ENCODE assay signal across 10 cellular contexts in the genomic region with DNA sequence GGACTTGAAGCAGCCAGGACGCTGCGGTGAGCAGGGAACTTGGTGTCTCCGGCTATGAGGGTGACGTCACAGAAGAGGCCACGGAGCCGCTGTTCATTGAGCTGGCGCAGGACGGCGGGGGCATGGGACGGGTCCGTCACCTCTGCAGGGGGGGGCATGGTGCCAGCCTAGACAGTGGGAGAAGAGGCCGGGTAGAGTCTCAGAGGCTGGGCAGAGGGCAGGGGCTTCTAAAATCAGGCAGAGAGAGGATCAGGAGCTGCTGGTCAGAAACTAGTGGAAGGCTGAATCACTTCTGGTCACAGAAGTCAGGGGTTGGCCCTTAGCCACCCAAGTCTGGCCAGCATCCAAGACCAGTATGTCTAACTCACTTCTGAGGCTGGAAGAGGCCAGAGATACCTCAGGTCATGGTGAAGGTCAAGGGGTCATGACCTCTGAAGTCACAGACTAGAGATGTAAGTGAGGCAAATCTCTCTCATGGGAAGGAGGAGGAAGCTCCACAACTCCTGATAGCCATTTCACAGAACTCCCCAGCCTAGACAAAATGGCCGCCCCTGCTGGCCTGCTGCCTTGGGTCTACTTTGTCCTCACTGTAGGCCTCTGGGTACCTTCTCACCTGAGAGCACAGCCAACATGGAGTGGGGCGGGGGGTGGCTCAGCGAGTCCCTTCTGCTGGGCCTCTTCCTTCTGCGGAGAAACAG. TPM values are rescaled to one million over a fixed set of nuclear protein-coding genes. Genes with fewer than 3 reads are reported as not detected.
DNase-seq lines count a peak whose midpoint lies in the region; ATAC-seq, FAIRE-seq and TF ChIP-seq lines count a peak whose summit lies in the region.
"Had no signal": no experiment of that assay in that cellular context is flagged by ENCODE, and none has a peak within 500 bp of the region (broad histone marks: within the 10 kb centered on the region; RNA-seq: fewer than 3 reads in every experiment).

No MANE protein-coding gene starts in this region.

- no peak overlapping the region for H3K4me3 Mint-ChIP-seq in activated CD8-positive, alpha-beta T cell treated with anti-CD3 and anti-CD28 coated beads, Interleukin-2, amount 10 ng/mL, durations not matched to agents 7 days and 5 days
- H3K4me3 Mint-ChIP-seq: memory B cell had no signal

- DNase-seq in H54 (ENCODE audit: insufficient read length, low spot score) (no peak), cardiac muscle cell (ENCODE audit: low read depth in 1 of 2, low spot score in 1 of 2) (peak in 1 of 2 donors; percentile 73), gastrocnemius medialis (peak; percentile 42 to 74), NCI-H345 treated with DMSO at 0.1 percent for 48 hours (lab: John Stamatoyannopoulos, UW; ENCODE audit: unreplicated experiment) (no peak), 8988T (no peak), NCI-H2081 treated with DMSO at 0.1 percent for 48 hours (lab: John Stamatoyannopoulos, UW) (no peak)
- DNase-seq in activated CD8-positive, alpha-beta T cell treated with anti-CD3 and anti-CD28 coated beads, Interleukin-2, amount 10 ng/mL, durations not matched to agents 7 days and 5 days: no peak
- DNase-seq: NCI-H1092 had no signal

- ATAC-seq in activated CD8-positive, alpha-beta T cell treated with anti-CD3 and anti-CD28 coated beads, Interleukin-2, amount 10 ng/mL, durations not matched to agents 7 days and 5 days: no peak
- ATAC-seq in gastrocnemius medialis (peak; percentile 69), GM21825 (IDR thresholded peaks at IDR 0.05; ENCODE audit: unreplicated experiment) (no peak)

- no peaks in the 10 kb centered on the region for H3K9me3 Mint-ChIP-seq in activated CD8-positive, alpha-beta T cell treated with anti-CD3 and anti-CD28 coated beads, Interleukin-2, amount 10 ng/mL, durations not matched to agents 7 days and 5 days (ENCODE audit: insufficient read depth)
- H3K9me3 Mint-ChIP-seq: memory B cell had no signal

- H3K4me1 Mint-ChIP-seq in activated CD8-positive, alpha-beta T cell treated with anti-CD3 and anti-CD28 coated beads, Interleukin-2, amount 10 ng/mL, durations not matched to agents 7 days and 5 days (ENCODE audit: low read depth): peaks cover 27% of the 10 kb centered on the region

- H3K27ac ChIP-seq in cardiac muscle cell: peak overlapping the region; percentile 43
- H3K27ac ChIP-seq in gastrocnemius medialis: peak overlapping the region; percentile 79 to 100 (median 86)

- POLR2A ChIA-PET in activated CD8-positive, alpha-beta T cell treated with anti-CD3 and anti-CD28 coated beads, Interleukin-2, amount 10 ng/mL, durations not matched to agents 7 days and 5 days (lab: Charles Lee): interaction anchor here (1.0 to 2.1 kb wide), 4 partner anchors 10 to 18 kb away, joined by 4 to 10 read pairs (median 8); partner anchors contain the start of genes POLR2A and ZBTB4

- peaks cover 3% of the 10 kb centered on the region for H3K36me3 ChIP-seq in cardiac muscle cell
- H3K36me3 ChIP-seq in gastrocnemius medialis: peaks cover 0 to 31% of the 10 kb centered on the region in 2 donors

- no peaks in the 10 kb centered on the region for H3K27me3 Mint-ChIP-seq in activated CD8-positive, alpha-beta T cell treated with anti-CD3 and anti-CD28 coated beads, Interleukin-2, amount 10 ng/mL, durations not matched to agents 7 days and 5 days (ENCODE audit: low read depth)
- H3K27me3 Mint-ChIP-seq: memory B cell had no signal

- peak; percentile 33 for FAIRE-seq in H54 (lab: Jason Lieb, UNC)

- H3K27me3 ChIP-seq in cardiac muscle cell (no peaks in the 10 kb centered on the region), gastrocnemius medialis (no peaks in the 10 kb centered on the region)

- intact Hi-C loops in gastrocnemius medialis (cut with DNase I; ENCODE audit: low total_unique reads): no loop called here

- no peak for TF ChIP-seq CTCF in cardiac muscle cell (IDR thresholded peaks at IDR 0.05; ENCODE audit: low read depth, low read length)
- TF ChIP-seq CTCF in gastrocnemius medialis (IDR thresholded peaks at IDR 0.05 in 4 of 5, conservative IDR thresholded peaks at IDR 0.05 in 1 of 5): no peak

- no peak for TF ChIP-seq POLR2A in H54 (IDR thresholded peaks at IDR 0.05; ENCODE audit: low read depth, low read length)
- TF ChIP-seq POLR2A in gastrocnemius medialis (IDR thresholded peaks at IDR 0.05): peak in 1 of 2 donors; percentile 6

- in situ Hi-C loops in gastrocnemius medialis (cut with MboI; ENCODE audit: low sequenced_read_pairs in 4 of 4): no loop called here

- CTCF ChIA-PET in activated CD8-positive, alpha-beta T cell treated with anti-CD3 and anti-CD28 coated beads, Interleukin-2, amount 10 ng/mL, durations not matched to agents 7 days and 5 days (lab: Charles Lee): interaction anchor here (1.0 to 1.7 kb wide), 3 partner anchors 30 to 94 kb away, joined by 4 read pairs; no protein-coding TSS in a partner anchor

- no peak overlapping the region for H3K4me3 ChIP-seq in cardiac muscle cell
- peak overlapping the region in 3 of 4 donors; percentile 9 to 17 (median 10) for H3K4me3 ChIP-seq in gastrocnemius medialis

- peak overlapping the region; percentile 43 for H3K27ac Mint-ChIP-seq in activated CD8-positive, alpha-beta T cell treated with anti-CD3 and anti-CD28 coated beads, Interleukin-2, amount 10 ng/mL, durations not matched to agents 7 days and 5 days
- H3K27ac Mint-ChIP-seq: memory B cell had no signal

- H3K4me1 ChIP-seq in cardiac muscle cell (ENCODE audit: low read depth): peaks cover 5% of the 10 kb centered on the region
- peaks cover 37 to 42% of the 10 kb centered on the region in 2 donors for H3K4me1 ChIP-seq in gastrocnemius medialis

- peaks cover 18% of the 10 kb centered on the region for H3K36me3 Mint-ChIP-seq in activated CD8-positive, alpha-beta T cell treated with anti-CD3 and anti-CD28 coated beads, Interleukin-2, amount 10 ng/mL, durations not matched to agents 7 days and 5 days (ENCODE audit: low read depth)

- H3K9me3 ChIP-seq in cardiac muscle cell (ENCODE audit: low read depth) (no peaks in the 10 kb centered on the region), gastrocnemius medialis (no peaks in the 10 kb centered on the region)

RNA-seq across cellular contexts. Expression of gene ZBTB4, which starts 12.6 kb away (rescaled TPM):
- 10 to 100 TPM; 29.8 to 30.0 TPM for total RNA-seq in activated CD8-positive, alpha-beta T cell treated with anti-CD3 and anti-CD28 coated beads, Interleukin-2, amount 10 ng/mL, durations not matched to agents 7 days and 5 days
- total RNA-seq in cardiac muscle cell: 28.5 and 40.4 TPM in 2 replicates
- 17.9 and 26.6 TPM in 2 replicates for polyA plus RNA-seq in cardiac muscle cell
- total RNA-seq in gastrocnemius medialis: 10 to 100 TPM; 24.2 to 43.1 (median 31.2) TPM

RNA-seq across cellular contexts. Expression of gene SLC35G6, which starts 14.5 kb away (rescaled TPM):
- total RNA-seq in activated CD8-positive, alpha-beta T cell treated with anti-CD3 and anti-CD28 coated beads, Interleukin-2, amount 10 ng/mL, durations not matched to agents 7 days and 5 days: not detected
- total RNA-seq in cardiac muscle cell (not detected in 2 replicates), gastrocnemius medialis (not detected)
- 0.10 and 1.9 TPM in 2 replicates for polyA plus RNA-seq in cardiac muscle cell

RNA-seq across cellular contexts. Expression of gene POLR2A, which starts 17.4 kb away (rescaled TPM):
- 100 to 1,000 TPM; 183 to 185 TPM for total RNA-seq in activated CD8-positive, alpha-beta T cell treated with anti-CD3 and anti-CD28 coated beads, Interleukin-2, amount 10 ng/mL, durations not matched to agents 7 days and 5 days
- 40.7 and 41.3 TPM in 2 replicates for total RNA-seq in cardiac muscle cell
- polyA plus RNA-seq in cardiac muscle cell: 53.8 and 62.3 TPM in 2 replicates
- 10 to 100 TPM; 20.3 to 56.9 (median 39.3) TPM for total RNA-seq in gastrocnemius medialis

RNA-seq across cellular contexts. Expression of gene CHRNB1, which starts 21.9 kb away (rescaled TPM):
- 10 to 100 TPM; 14.1 to 15.7 TPM for total RNA-seq in activated CD8-positive, alpha-beta T cell treated with anti-CD3 and anti-CD28 coated beads, Interleukin-2, amount 10 ng/mL, durations not matched to agents 7 days and 5 days
- total RNA-seq in cardiac muscle cell (8.5 and 14.0 TPM in 2 replicates), gastrocnemius medialis (100 to 1,000 TPM in 2 of 4 donors, 10 to 100 TPM in 2; 82.3 to 202 (median 101) TPM)
- polyA plus RNA-seq in cardiac muscle cell: 28.6 and 34.5 TPM in 2 replicates

RNA-seq across cellular contexts. Expression of gene FGF11, which starts 27.5 kb away (rescaled TPM):
- total RNA-seq in activated CD8-positive, alpha-beta T cell treated with anti-CD3 and anti-CD28 coated beads, Interleukin-2, amount 10 ng/mL, durations not matched to agents 7 days and 5 days: 10 to 100 TPM; 16.6 to 18.8 TPM
- total RNA-seq in cardiac muscle cell (51.9 and 56.8 TPM in 2 replicates), gastrocnemius medialis (1 to 10 TPM; 1.2 to 7.4 (median 4.1) TPM)
- polyA plus RNA-seq in cardiac muscle cell: 50.4 and 63.6 TPM in 2 replicates

Comparison
In these comparisons a context has a peak if more than half of its experiments do, and no peak if none do; other contexts are left out.
1. DNase-seq: peak in gastrocnemius medialis (2 of 2); none in H54 (single experiment), activated CD8-positive, alpha-beta T cell treated with anti-CD3 and anti-CD28 coated beads, Interleukin-2, amount 10 ng/mL, durations not matched to agents 7 days and 5 days (single experiment), NCI-H345 treated with DMSO at 0.1 percent for 48 hours (single experiment), 8988T (single experiment) and NCI-H2081 treated with DMSO at 0.1 percent for 48 hours (single experiment).
2. ATAC-seq: peak in gastrocnemius medialis (2 of 2); none in activated CD8-positive, alpha-beta T cell treated with anti-CD3 and anti-CD28 coated beads, Interleukin-2, amount 10 ng/mL, durations not matched to agents 7 days and 5 days (single experiment) and GM21825 (single experiment).